In genomic region chr4:183355405-183355804, GRCh38 we compare ENCODE assay signal across 16 cellular contexts. TPM values are rescaled to one million over a fixed set of nuclear protein-coding genes. Genes with fewer than 3 reads are reported as not detected.
DNase-seq lines count a peak whose midpoint lies in the region; ATAC-seq and TF ChIP-seq lines count a peak whose summit lies in the region.
"Had no signal": no experiment of that assay in that cellular context is flagged by ENCODE, and none has a peak within 500 bp of the region (broad histone marks: within the 10 kb centered on the region; RNA-seq: fewer than 3 reads in every experiment).

No MANE protein-coding gene starts in this region.

- no peaks in the 10 kb centered on the region for H3F3A ChIP-seq in smooth muscle cell (ENCODE audit: low read depth)

- no peak overlapping the region for H3K27ac Mint-ChIP-seq in stimulated activated effector memory CD8-positive, alpha-beta T cell treated with anti-CD3 and anti-CD28 coated beads, Interleukin-12 subunit alpha, Interleukin-12 subunit beta, amount 100 ng/mL, for 72 hours
- H3K27ac Mint-ChIP-seq: activated naive CD4-positive, alpha-beta T cell treated with anti-CD3 and anti-CD28 coated beads for 36 hours; natural killer cell treated with Interleukin-12 subunit alpha and Interleukin-12 subunit beta and Interleukin-15 and Interleukin-18, amount 100 ng/mL, for 72 hours had no signal

- H3K4me2 ChIP-seq in smooth muscle cell: no peak overlapping the region

- no peaks in the 10 kb centered on the region for H3K79me2 ChIP-seq in smooth muscle cell (ENCODE audit: low read depth)

- H3K27me3 ChIP-seq in smooth muscle cell (ENCODE audit: low read depth): no peaks in the 10 kb centered on the region

- H3K4me3 ChIP-seq in fibroblast of villous mesenchyme (ENCODE audit: low read depth, low read length) (no peak overlapping the region), smooth muscle cell (no peak overlapping the region)

- H3K9me3 Mint-ChIP-seq in stimulated activated effector memory CD8-positive, alpha-beta T cell treated with anti-CD3 and anti-CD28 coated beads, Interleukin-12 subunit alpha, Interleukin-12 subunit beta, amount 100 ng/mL, for 72 hours: no peaks in the 10 kb centered on the region
- H3K9me3 Mint-ChIP-seq: activated naive CD4-positive, alpha-beta T cell treated with anti-CD3 and anti-CD28 coated beads for 36 hours had no signal

- 84% methylated on average over 4 of the region's 4 CpGs for WGBS in smooth muscle cell (ENCODE audit: low lambda C conversion rate)

- no peak overlapping the region for H3K9ac ChIP-seq in smooth muscle cell (ENCODE audit: low read depth)

- H3K4me3 Mint-ChIP-seq in stimulated activated effector memory CD8-positive, alpha-beta T cell treated with anti-CD3 and anti-CD28 coated beads, Interleukin-12 subunit alpha, Interleukin-12 subunit beta, amount 100 ng/mL, for 72 hours: no peak overlapping the region
- H3K4me3 Mint-ChIP-seq: activated naive CD4-positive, alpha-beta T cell treated with anti-CD3 and anti-CD28 coated beads for 36 hours; natural killer cell treated with Interleukin-12 subunit alpha and Interleukin-12 subunit beta and Interleukin-15 and Interleukin-18, amount 100 ng/mL, for 72 hours had no signal

- no peaks in the 10 kb centered on the region for H3K4me1 ChIP-seq in smooth muscle cell (ENCODE audit: low read depth)

- no peaks in the 10 kb centered on the region for H4K20me1 ChIP-seq in smooth muscle cell (ENCODE audit: low read depth)

- no peak overlapping the region for H2AFZ ChIP-seq in smooth muscle cell (ENCODE audit: low read depth)

- H3K36me3 ChIP-seq in smooth muscle cell (ENCODE audit: low read depth): no peaks in the 10 kb centered on the region

- H3K4me1 Mint-ChIP-seq in stimulated activated effector memory CD8-positive, alpha-beta T cell treated with anti-CD3 and anti-CD28 coated beads, Interleukin-12 subunit alpha, Interleukin-12 subunit beta, amount 100 ng/mL, for 72 hours: peaks cover 4% of the 10 kb centered on the region

- DNase-seq in DMS79 treated with DMSO at 0.1 percent for 48 hours (lab: John Stamatoyannopoulos, UW) (peak; percentile 30), DMS79 (lab: John Stamatoyannopoulos, UW) (no peak), fibroblast of villous mesenchyme (ENCODE audit: low read depth) (peak; percentile 52), SKM-1 treated with dmso at 0.1 percent for 144 hours (lab: John Stamatoyannopoulos, UW; ENCODE audit: unreplicated experiment) (no peak), smooth muscle cell (lab: John Stamatoyannopoulos, UW; ENCODE audit: unreplicated experiment) (no peak)
- no peak for DNase-seq in stimulated activated effector memory CD8-positive, alpha-beta T cell treated with anti-CD3 and anti-CD28 coated beads, Interleukin-12 subunit alpha, Interleukin-12 subunit beta, amount 100 ng/mL, for 72 hours (ENCODE audit: low spot score in 2 of 2)
- DNase-seq: activated naive CD4-positive, alpha-beta T cell treated with anti-CD3 and anti-CD28 coated beads for 36 hours; islet precursor cell; NCI-H1092; Right ventricle myocardium superior had no signal

- TF ChIP-seq CTCF in fibroblast of villous mesenchyme (IDR thresholded peaks at IDR 0.05; ENCODE audit: insufficient read depth, low read depth, low read length) (no peak), smooth muscle cell (IDR thresholded peaks at IDR 0.05; ENCODE audit: borderline replicate concordance, insufficient read depth, poor library complexity, severe bottlenecking) (no peak)

- H3K27ac ChIP-seq in smooth muscle cell (ENCODE audit: low read depth): no peak overlapping the region
- H3K27ac ChIP-seq: VCaP had no signal

- H3K36me3 Mint-ChIP-seq in stimulated activated effector memory CD8-positive, alpha-beta T cell treated with anti-CD3 and anti-CD28 coated beads, Interleukin-12 subunit alpha, Interleukin-12 subunit beta, amount 100 ng/mL, for 72 hours: no peaks in the 10 kb centered on the region

- peak; percentile 87 for ATAC-seq in SK-N-SH treated with all-trans-retinoic acid at 6 μM for 48 hours
- peak; percentile 33 for ATAC-seq in stimulated activated effector memory CD8-positive, alpha-beta T cell treated with anti-CD3 and anti-CD28 coated beads, Interleukin-12 subunit alpha, Interleukin-12 subunit beta, amount 100 ng/mL, for 72 hours
- no peak for ATAC-seq in GM18868 (IDR thresholded peaks at IDR 0.05; ENCODE audit: unreplicated experiment)
- ATAC-seq: natural killer cell treated with Interleukin-12 subunit alpha and Interleukin-12 subunit beta and Interleukin-15 and Interleukin-18, amount 100 ng/mL, for 72 hours had no signal

- H3K9me3 ChIP-seq in smooth muscle cell (replicated peaks; ENCODE audit: low read depth): no peaks in the 10 kb centered on the region

TF ChIP-seq in SK-N-SH treated with all-trans-retinoic acid at 6 μM for 48 hours, 23 proteins besides CTCF, POLR2A, EP300 and RAD21:
- TF ChIP-seq ZNF70 (CRISPR knock-in tag; IDR thresholded peaks at IDR 0.05) (no peak), ISL1 (CRISPR knock-in tag; IDR thresholded peaks at IDR 0.05) (peak; percentile 96), SNAI2 (CRISPR knock-in tag; IDR thresholded peaks at IDR 0.05) (0 out of 2 replicates have a peak, but pooled peaks have one; percentile 8), ZC3H10 (CRISPR knock-in tag; IDR thresholded peaks at IDR 0.05) (peak; percentile 98), POU6F1 (CRISPR knock-in tag; IDR thresholded peaks at IDR 0.05; ENCODE audit: borderline replicate concordance, low read depth) (0 out of 2 replicates have a peak, but pooled peaks have one; percentile 8), ARNTL (CRISPR knock-in tag; IDR thresholded peaks at IDR 0.05; ENCODE audit: borderline replicate concordance, low read depth) (no peak), CREB5 (CRISPR knock-in tag; IDR thresholded peaks at IDR 0.05; ENCODE audit: low read depth) (peak; percentile 62; the same call in 1 of the 2 replicates), PATZ1 (CRISPR knock-in tag; IDR thresholded peaks at IDR 0.05; ENCODE audit: borderline replicate concordance) (peak; percentile 91), RARB (CRISPR knock-in tag; IDR thresholded peaks at IDR 0.05) (peak; percentile 47; the same call in 1 of the 2 replicates), ZFP3 (CRISPR knock-in tag; IDR thresholded peaks at IDR 0.05) (no peak), TOX (CRISPR knock-in tag; IDR thresholded peaks at IDR 0.05; ENCODE audit: borderline replicate concordance) (peak; percentile 94)

RNA-seq across cellular contexts. Expression of gene CLDN24, which starts 33.2 kb away (rescaled TPM):
- total RNA-seq in fibroblast of villous mesenchyme (not detected in 2 replicates), smooth muscle cell (not detected in 2 replicates)
- not detected in 2 replicates for polyA plus RNA-seq in smooth muscle cell
- total RNA-seq: activated naive CD4-positive, alpha-beta T cell treated with anti-CD3 and anti-CD28 coated beads for 36 hours; frontal cortex; natural killer cell treated with Interleukin-12 subunit alpha and Interleukin-12 subunit beta and Interleukin-15 and Interleukin-18, amount 100 ng/mL, for 72 hours; Right ventricle myocardium superior had no signal
- polyA plus RNA-seq: thymus had no signal

RNA-seq across cellular contexts. Expression of gene CLDN22, which starts 35.3 kb away (rescaled TPM):
- under 0.01 TPM in 1 of 2 replicates, not detected in the other for total RNA-seq in fibroblast of villous mesenchyme
- not detected in 2 replicates for total RNA-seq in smooth muscle cell
- 0.08 TPM in 1 of 2 replicates, not detected in the other for polyA plus RNA-seq in smooth muscle cell
- total RNA-seq: activated naive CD4-positive, alpha-beta T cell treated with anti-CD3 and anti-CD28 coated beads for 36 hours; frontal cortex; natural killer cell treated with Interleukin-12 subunit alpha and Interleukin-12 subunit beta and Interleukin-15 and Interleukin-18, amount 100 ng/mL, for 72 hours; Right ventricle myocardium superior had no signal

Comparison
In these comparisons a context has a peak if more than half of its experiments do, and no peak if none do; other contexts are left out.
1. DNase-seq: peak in DMS79 treated with DMSO at 0.1 percent for 48 hours (single experiment) and fibroblast of villous mesenchyme (single experiment); none in DMS79 (single experiment), stimulated activated effector memory CD8-positive, alpha-beta T cell treated with anti-CD3 and anti-CD28 coated beads, Interleukin-12 subunit alpha, Interleukin-12 subunit beta, amount 100 ng/mL, for 72 hours (0 of 2), SKM-1 treated with dmso at 0.1 percent for 144 hours (single experiment) and smooth muscle cell (single experiment).